1 cellular context compared by ENCODE assay signal in genomic region chr16:4116328-4117249, GRCh38.
TF ChIP-seq lines count a peak whose summit lies in the region.

Gene ADCY9, minus strand, starts transcription at chr16:4116442. Its CDS starts 1,000 bp downstream, at chr16:4115442.

TF ChIP-seq in HepG2, 621 proteins besides CTCF, POLR2A, EP300 and RAD21 (continued from another document and continues in another):
- TF ChIP-seq CCDC6 (CRISPR knock-in tag; IDR thresholded peaks at IDR 0.05), result 0 out of 2 replicates have a peak, but pooled peaks have one; percentile 32
- TF ChIP-seq FIP1L1 (IDR thresholded peaks at IDR 0.05; ENCODE audit: borderline replicate concordance, insufficient read depth, low read depth, low read length), result no peak
- peak; percentile 43; the same call in 1 of the 2 replicates for TF ChIP-seq HIVEP1 (CRISPR knock-in tag; IDR thresholded peaks at IDR 0.05)
- TF ChIP-seq ZNF644 (CRISPR knock-in tag; IDR thresholded peaks at IDR 0.05; ENCODE audit: low read depth), result no peak
- TF ChIP-seq HINFP (CRISPR knock-in tag; IDR thresholded peaks at IDR 0.05; ENCODE audit: low read depth), result 0 out of 2 replicates have a peak, but pooled peaks have one; percentile 57
- no peak for TF ChIP-seq NBN (conservative IDR thresholded peaks at IDR 0.05)
- TF ChIP-seq TFAP4 (IDR thresholded peaks at IDR 0.05; ENCODE audit: borderline replicate concordance, low read depth), result no peak
- no peak for TF ChIP-seq ZNF10 (CRISPR knock-in tag; IDR thresholded peaks at IDR 0.05; ENCODE audit: borderline replicate concordance, low read depth)
- TF ChIP-seq MTF2 (CRISPR knock-in tag; IDR thresholded peaks at IDR 0.05; ENCODE audit: borderline replicate concordance), result no peak
- no peak for TF ChIP-seq SOX5 (CRISPR knock-in tag; IDR thresholded peaks at IDR 0.05; ENCODE audit: borderline replicate concordance)
- TF ChIP-seq ZNF616 (CRISPR knock-in tag; IDR thresholded peaks at IDR 0.05; ENCODE audit: low read depth), result no peak
- no peak for TF ChIP-seq AHR (CRISPR knock-in tag; IDR thresholded peaks at IDR 0.05)
- no peak for TF ChIP-seq HIC2 (CRISPR knock-in tag; IDR thresholded peaks at IDR 0.05; ENCODE audit: low read depth)
- TF ChIP-seq ZSCAN25 (CRISPR knock-in tag; IDR thresholded peaks at IDR 0.05), result no peak
- no peak for TF ChIP-seq FOXK2 (IDR thresholded peaks at IDR 0.05)
- no peak for TF ChIP-seq ETS1 (CRISPR knock-in tag; IDR thresholded peaks at IDR 0.05)
- no peak for TF ChIP-seq FOXM1 (CRISPR knock-in tag; IDR thresholded peaks at IDR 0.05)
- TF ChIP-seq ZNF788 (CRISPR knock-in tag; IDR thresholded peaks at IDR 0.05; ENCODE audit: borderline replicate concordance), result peak; percentile 37; the same call in 1 of the 2 replicates
- TF ChIP-seq ZNF230 (CRISPR knock-in tag; IDR thresholded peaks at IDR 0.05), result peak; percentile 71; the same call in 1 of the 2 replicates
- TF ChIP-seq ZNF205 (CRISPR knock-in tag; IDR thresholded peaks at IDR 0.05), result no peak
- TF ChIP-seq SMARCE1 (IDR thresholded peaks at IDR 0.05; ENCODE audit: borderline replicate concordance), result no peak
- no peak for TF ChIP-seq ZBTB42 (CRISPR knock-in tag; IDR thresholded peaks at IDR 0.05)
- peak; percentile 50; the same call in 1 of the 2 replicates for TF ChIP-seq SIN3A (IDR thresholded peaks at IDR 0.05; ENCODE audit: borderline replicate concordance, low read depth, low read length)
- no peak for TF ChIP-seq CBX1 (IDR thresholded peaks at IDR 0.05; ENCODE audit: low read depth)
- TF ChIP-seq ZNF282 (IDR thresholded peaks at IDR 0.05; ENCODE audit: partially characterized antibody), result no peak
- no peak for TF ChIP-seq PRDM15 (CRISPR knock-in tag; IDR thresholded peaks at IDR 0.05)
- TF ChIP-seq NRL (CRISPR knock-in tag; IDR thresholded peaks at IDR 0.05; ENCODE audit: borderline replicate concordance), result no peak
- no peak for TF ChIP-seq SKI (IDR thresholded peaks at IDR 0.05; ENCODE audit: partially characterized antibody)
- TF ChIP-seq ATF2 (CRISPR knock-in tag; IDR thresholded peaks at IDR 0.05), result no peak
- TF ChIP-seq MED1 (CRISPR knock-in tag; IDR thresholded peaks at IDR 0.05), result peak; percentile 25; the same call in 1 of the 2 replicates
- TF ChIP-seq MTERF4 (CRISPR knock-in tag; IDR thresholded peaks at IDR 0.05), result no peak
- no peak for TF ChIP-seq SYNCRIP (IDR thresholded peaks at IDR 0.05; ENCODE audit: insufficient read depth, low read depth, low read length)
- peak; percentile 58; the same call in 1 of the 2 replicates for TF ChIP-seq ZNF280D (CRISPR knock-in tag; IDR thresholded peaks at IDR 0.05)
- TF ChIP-seq MYPOP (CRISPR knock-in tag; IDR thresholded peaks at IDR 0.05), result no peak
- TF ChIP-seq ZNF740 (CRISPR knock-in tag; IDR thresholded peaks at IDR 0.05), result no peak
- TF ChIP-seq GFI1 (CRISPR knock-in tag; IDR thresholded peaks at IDR 0.05; ENCODE audit: borderline replicate concordance), result no peak
- TF ChIP-seq ZNF639 (CRISPR knock-in tag; conservative IDR thresholded peaks at IDR 0.05), result no peak
- TF ChIP-seq ZBTB44 (CRISPR knock-in tag; IDR thresholded peaks at IDR 0.05), result no peak
- no peak for TF ChIP-seq CREBL2 (CRISPR knock-in tag; IDR thresholded peaks at IDR 0.05; ENCODE audit: borderline replicate concordance)
- no peak for TF ChIP-seq ZBTB7B (CRISPR knock-in tag; IDR thresholded peaks at IDR 0.05)
- no peak for TF ChIP-seq JUN (CRISPR knock-in tag; IDR thresholded peaks at IDR 0.05)
- TF ChIP-seq ZIK1 (CRISPR knock-in tag; IDR thresholded peaks at IDR 0.05; ENCODE audit: borderline replicate concordance, low read depth), result no peak
- TF ChIP-seq SNAPC2 (CRISPR knock-in tag; IDR thresholded peaks at IDR 0.05), result no peak
